27 cellular contexts compared by ENCODE assay signal in genomic region chr10:34015700-34016099, GRCh38.
"Had no signal": no experiment of that assay in that cellular context is flagged by ENCODE, and none has a peak within 500 bp of the region (broad histone marks: within the 10 kb centered on the region; RNA-seq: fewer than 3 reads in every experiment).

No MANE protein-coding gene starts in this region.

- H3K9me3 ChIP-seq: colonic mucosa, heart right ventricle, ovary, psoas muscle, sigmoid colon, testis, tibial artery, upper lobe of left lung, uterus had no signal

- DNase-seq: colonic mucosa; dermis blood vessel endothelial cell; effector memory CD4-positive, alpha-beta T cell; foreskin melanocyte; glutamatergic neuron; heart right ventricle; hippocampal formation; kidney; natural killer cell; occipital lobe; ovary; posterior cingulate gyrus; psoas muscle; right cardiac atrium; sigmoid colon; stimulated activated CD4-positive, alpha-beta T cell treated with anti-CD3 and anti-CD28 coated beads, Interleukin-2, amount 100 ng/mL, for 24 hours; stimulated activated CD4-positive, alpha-beta T cell treated with anti-CD3 and anti-CD28 coated beads, Interleukin-4, amount 100 ng/mL, for 24 hours; stimulated activated naive CD8-positive, alpha-beta T cell treated with anti-CD3 and anti-CD28 coated beads, Interleukin-15, Interleukin-2, amounts not matched to agents 100 U/mL and 50 U/mL, for 24 hours; substantia nigra; testis; tibial artery; upper lobe of left lung; uterus had no signal

- H3K4me3 ChIP-seq: colonic mucosa, heart right ventricle, lung, ovary, psoas muscle, sigmoid colon, testis, tibial artery, upper lobe of left lung, uterus had no signal

- H3K4me1 ChIP-seq: colonic mucosa, heart right ventricle, psoas muscle, sigmoid colon, testis, tibial artery, upper lobe of left lung, uterus had no signal

- H3K27me3 ChIP-seq: colonic mucosa, heart right ventricle, ovary, sigmoid colon, testis, tibial artery, upper lobe of left lung, uterus had no signal

- FAIRE-seq: endothelial cell of umbilical vein, kidney had no signal

- H3K27ac ChIP-seq: colonic mucosa, heart right ventricle, ovary, psoas muscle, sigmoid colon, testis, tibial artery, upper lobe of left lung, uterus had no signal

- H3K36me3 ChIP-seq: colonic mucosa, heart right ventricle, ovary, sigmoid colon, tibial artery, upper lobe of left lung, uterus had no signal

- ATAC-seq: heart right ventricle; left lobe of liver; natural killer cell; psoas muscle; right cardiac atrium; stimulated activated effector memory CD8-positive, alpha-beta T cell treated with anti-CD3 and anti-CD28 coated beads, Interleukin-12 subunit alpha, Interleukin-12 subunit beta, amount 100 ng/mL, for 72 hours; stimulated activated naive CD8-positive, alpha-beta T cell treated with anti-CD3 and anti-CD28 coated beads, Interleukin-15, Interleukin-2, amounts not matched to agents 100 U/mL and 50 U/mL, for 24 hours had no signal
